In the genomic region with DNA sequence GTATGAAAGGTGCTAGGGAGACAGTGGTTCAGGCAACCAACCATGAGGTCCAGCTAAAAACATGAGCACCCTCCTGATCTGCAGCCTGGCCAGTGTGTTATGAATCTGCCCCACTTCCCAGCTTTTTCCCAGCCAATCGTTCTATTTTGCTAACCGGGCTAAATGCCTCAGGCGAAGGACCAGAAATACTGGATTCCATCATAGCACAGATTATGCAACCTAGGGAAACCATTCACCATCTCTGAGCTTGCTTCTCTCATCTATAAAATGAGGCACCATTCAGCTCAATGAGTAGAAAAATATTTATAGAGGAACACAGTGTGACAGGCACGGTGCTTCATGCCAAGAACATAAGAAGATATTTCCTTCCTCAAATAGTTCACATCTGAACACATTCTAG, we compare ENCODE assay signal across 18 cellular contexts. TPM values are rescaled to one million over a fixed set of nuclear protein-coding genes. Genes with fewer than 3 reads are reported as not detected.
DNase-seq lines count a peak whose midpoint lies in the region; TF ChIP-seq lines count a peak whose summit lies in the region.
"Had no signal": no experiment of that assay in that cellular context is flagged by ENCODE, and none has a peak within 500 bp of the region (broad histone marks: within the 10 kb centered on the region; RNA-seq: fewer than 3 reads in every experiment).

No MANE protein-coding gene starts in this region.

- no peak overlapping the region for H3K4me3 ChIP-seq in breast epithelium
- H3K4me3 ChIP-seq in fibroblast of the aortic adventitia (ENCODE audit: low read depth, low read length): no peak overlapping the region
- H3K4me3 ChIP-seq: MG63 had no signal

- no peak for TF ChIP-seq POLR2A in breast epithelium (IDR thresholded peaks at IDR 0.05)

- no peaks in the 10 kb centered on the region for H3K27me3 ChIP-seq in breast epithelium

- H3K27ac ChIP-seq in breast epithelium: no peak overlapping the region

- intact Hi-C loops in breast epithelium (cut with DNase I; ENCODE audit: low total_unique reads): loop anchor here (10.0 kb wide), 1 partner anchor 298 kb away; no protein-coding TSS in a partner anchor

- no peaks in the 10 kb centered on the region for H3K4me1 ChIP-seq in breast epithelium

- DNase-seq in T47D (ENCODE audit: low read depth in 1 of 2, low spot score in 1 of 2): peak; percentile 16 to 78
- no peak for DNase-seq in breast epithelium (ENCODE audit: low spot score in 2 of 2)
- DNase-seq in RPMI7951 (ENCODE audit: low read depth): peak; percentile 59
- DNase-seq in fibroblast of the aortic adventitia (ENCODE audit: low read depth): peak; percentile 63
- DNase-seq in activated CD4-positive, alpha-beta T cell treated with anti-CD3 and anti-CD28 coated beads, Interleukin-2, amount 50 U/mL, for 4 hours: no peak
- DNase-seq in OCI-M1 (lab: John Stamatoyannopoulos, UW): no peak
- no peak for DNase-seq in HuH-7 (ENCODE audit: low spot score)
- DNase-seq in kidney glomerular epithelial cell (lab: John Stamatoyannopoulos, UW): no peak
- DNase-seq: CD8-positive, alpha-beta T cell; DND-41; GF-D8; GOT3; KG1; MG63; NCI-H1417; NCI-H2029 treated with DMSO at 0.1 percent for 48 hours; NCI-H510A treated with DMSO at 0.1 percent for 48 hours; RPMI8226 had no signal

- in situ Hi-C loops in T47D (cut with HindIII; ENCODE audit: low pct_unique_long_range_greater_than_20kb, low sequenced_read_pairs): no loop called here

- TF ChIP-seq CTCF in breast epithelium (IDR thresholded peaks at IDR 0.05) (no peak), fibroblast of the aortic adventitia (IDR thresholded peaks at IDR 0.05; ENCODE audit: insufficient read depth, low read length) (no peak)

- no peaks in the 10 kb centered on the region for H3K9me3 ChIP-seq in breast epithelium
- H3K9me3 ChIP-seq: MG63 had no signal

- no peaks in the 10 kb centered on the region for H3K36me3 ChIP-seq in breast epithelium
- H3K36me3 ChIP-seq: MG63 had no signal

RNA-seq across cellular contexts. Expression of gene NUDT7, which starts 45.2 kb away (rescaled TPM):
- total RNA-seq in breast epithelium (10 to 100 TPM in 2 of 3 donors, 1 to 10 TPM in 1; 4.9 to 12.3 (median 11.1) TPM), fibroblast of the aortic adventitia (ENCODE audit: low replicate concordance) (5.8 and 9.2 TPM in 2 replicates)
- total RNA-seq in RPMI7951 (2014; rRNA removed; shearing (Covaris generic)): 8.8 and 13.8 TPM in 2 replicates

Comparison
In these comparisons a context has a peak if more than half of its experiments do, and no peak if none do; other contexts are left out.
1. DNase-seq: peak in T47D (2 of 2), RPMI7951 (single experiment) and fibroblast of the aortic adventitia (single experiment); none in breast epithelium (0 of 2), activated CD4-positive, alpha-beta T cell treated with anti-CD3 and anti-CD28 coated beads, Interleukin-2, amount 50 U/mL, for 4 hours (0 of 2), OCI-M1 (single experiment), HuH-7 (single experiment) and kidney glomerular epithelial cell (single experiment).